17 cellular contexts compared by ENCODE assay signal in the genomic region with DNA sequence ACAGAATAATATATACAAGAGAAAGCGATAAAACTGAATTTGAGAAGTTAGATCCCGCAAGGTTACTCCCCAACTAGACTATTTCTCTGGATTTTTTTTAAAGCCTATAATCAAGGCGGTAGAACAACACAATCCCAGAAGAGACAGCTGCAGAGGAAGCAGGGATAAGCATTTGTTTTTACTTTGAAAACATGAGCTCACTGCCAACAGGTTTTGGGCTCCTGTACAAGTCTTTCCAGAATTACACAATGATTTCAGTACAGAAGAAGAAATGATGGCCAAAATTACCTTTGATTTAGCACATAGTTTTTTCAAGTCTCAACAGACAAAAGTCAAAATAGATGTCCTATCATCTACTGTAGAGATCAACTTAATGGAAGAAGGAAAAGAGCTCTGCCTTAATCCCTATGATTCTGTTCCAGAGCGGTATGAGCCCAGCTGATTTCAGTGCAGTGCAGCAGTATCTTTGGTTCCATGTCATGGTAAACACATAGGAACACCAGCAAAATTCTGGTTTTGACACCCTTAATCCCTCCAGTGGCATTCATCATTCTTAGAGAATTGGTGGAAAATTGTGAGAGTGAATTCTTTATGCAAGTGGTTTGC.
DNase-seq lines count a peak whose midpoint lies in the region; ATAC-seq and TF ChIP-seq lines count a peak whose summit lies in the region.
"Had no signal": no experiment of that assay in that cellular context is flagged by ENCODE, and none has a peak within 500 bp of the region (broad histone marks: within the 10 kb centered on the region; RNA-seq: fewer than 3 reads in every experiment).

No MANE protein-coding gene starts in this region.

- H3K36me3 ChIP-seq in skeletal muscle tissue (ENCODE audit: control insufficient read depth in 3 of 3, insufficient read depth in 3 of 3, low read length in 3 of 3), result no peaks in the 10 kb centered on the region
- H3K36me3 ChIP-seq: upper lobe of right lung had no signal

- no peaks in the 10 kb centered on the region for H3K9me3 ChIP-seq in skeletal muscle tissue (ENCODE audit: control insufficient read depth in 3 of 3, low read length in 3 of 3)
- H3K9me3 ChIP-seq: upper lobe of right lung had no signal

- no peaks in the 10 kb centered on the region for H3K36me3 Mint-ChIP-seq in natural killer cell
- H3K36me3 Mint-ChIP-seq: CD8-positive, alpha-beta T cell; stimulated activated memory B cell treated with anti-CD40 and anti-IgM and Interleukin-4, amounts not matched to agents 10 μg/mL and 1 μg/mL and 100 μg/mL, for 72 hours had no signal

- DNase-seq in NCI-H1694 treated with DMSO at 0.1 percent for 48 hours (lab: John Stamatoyannopoulos, UW) (peak; percentile 3), NCI-H1694 (lab: John Stamatoyannopoulos, UW) (no peak), cerebellar cortex (ENCODE audit: low spot score) (peak; percentile 16), iris pigment epithelial cell (ENCODE audit: low read depth) (peak; percentile 89), epidermal melanocyte (ENCODE audit: insufficient read length, low spot score) (no peak), NCI-H2029 treated with DMSO at 0.1 percent for 48 hours (lab: John Stamatoyannopoulos, UW) (no peak), natural killer cell (no peak)
- DNase-seq: 8988T; CD8-positive, alpha-beta T cell; GF-D8; glutamatergic neuron; kidney glomerular epithelial cell; naive thymus-derived CD8-positive, alpha-beta T cell; right cardiac atrium; upper lobe of right lung had no signal

- H3K4me3 ChIP-seq in skeletal muscle tissue (ENCODE audit: low read length in 3 of 3), result no peak overlapping the region
- H3K4me3 ChIP-seq: upper lobe of right lung had no signal

- H3K4me1 ChIP-seq in skeletal muscle tissue (ENCODE audit: control insufficient read depth in 3 of 3, insufficient read depth in 3 of 3, low read length in 3 of 3), result peaks cover 0 to 5% (median 0%) of the 10 kb centered on the region in 3 donors

- no peak overlapping the region for H3K27ac Mint-ChIP-seq in natural killer cell
- H3K27ac Mint-ChIP-seq: CD8-positive, alpha-beta T cell; naive thymus-derived CD8-positive, alpha-beta T cell; stimulated activated memory B cell treated with anti-CD40 and anti-IgM and Interleukin-4, amounts not matched to agents 10 μg/mL and 1 μg/mL and 100 μg/mL, for 72 hours had no signal

- peak overlapping the region; percentile 11 for H3K27ac ChIP-seq in skeletal muscle tissue (ENCODE audit: low read depth, low read length)
- H3K27ac ChIP-seq: upper lobe of right lung had no signal

- intact Hi-C loops in natural killer cell (cut with micrococcal nuclease), result no loop called here

- no peak overlapping the region for H3K9ac ChIP-seq in skeletal muscle tissue (ENCODE audit: low read depth in 1 of 3, low read length in 3 of 3)

- H3K4me3 Mint-ChIP-seq in natural killer cell, result no peak overlapping the region
- H3K4me3 Mint-ChIP-seq: CD8-positive, alpha-beta T cell; naive thymus-derived CD8-positive, alpha-beta T cell; stimulated activated memory B cell treated with anti-CD40 and anti-IgM and Interleukin-4, amounts not matched to agents 10 μg/mL and 1 μg/mL and 100 μg/mL, for 72 hours had no signal

- H3K9me3 Mint-ChIP-seq in natural killer cell, result peaks cover 7 to 9% of the 10 kb centered on the region in 2 donors

- ATAC-seq in natural killer cell, result no peak
- ATAC-seq: CD8-positive, alpha-beta T cell; naive thymus-derived CD8-positive, alpha-beta T cell; stimulated activated memory B cell treated with anti-CD40 and anti-IgM and Interleukin-4, amounts not matched to agents 10 μg/mL and 1 μg/mL and 100 μg/mL, for 72 hours; upper lobe of right lung had no signal

- H3K27me3 Mint-ChIP-seq in natural killer cell (ENCODE audit: low read depth in 2 of 2), result no peaks in the 10 kb centered on the region
- H3K27me3 Mint-ChIP-seq: naive thymus-derived CD8-positive, alpha-beta T cell; stimulated activated memory B cell treated with anti-CD40 and anti-IgM and Interleukin-4, amounts not matched to agents 10 μg/mL and 1 μg/mL and 100 μg/mL, for 72 hours had no signal

- H3K27me3 ChIP-seq in skeletal muscle tissue (ENCODE audit: control insufficient read depth in 3 of 3, insufficient read depth in 3 of 3, low read length in 3 of 3), result no peaks in the 10 kb centered on the region
- H3K27me3 ChIP-seq: upper lobe of right lung had no signal

- no peaks in the 10 kb centered on the region for H3K4me1 Mint-ChIP-seq in natural killer cell
- H3K4me1 Mint-ChIP-seq: naive thymus-derived CD8-positive, alpha-beta T cell; stimulated activated memory B cell treated with anti-CD40 and anti-IgM and Interleukin-4, amounts not matched to agents 10 μg/mL and 1 μg/mL and 100 μg/mL, for 72 hours had no signal

- TF ChIP-seq CTCF in natural killer cell (IDR thresholded peaks at IDR 0.05), result no peak

Comparison
In these comparisons a context has a peak if more than half of its experiments do, and no peak if none do; other contexts are left out.
1. DNase-seq: peak in NCI-H1694 treated with DMSO at 0.1 percent for 48 hours (single experiment), cerebellar cortex (single experiment) and iris pigment epithelial cell (single experiment); none in NCI-H1694 (single experiment), epidermal melanocyte (single experiment), NCI-H2029 treated with DMSO at 0.1 percent for 48 hours (single experiment) and natural killer cell (single experiment).